In genomic region chr1:68141801-68142440, GRCh38 we compare ENCODE assay signal across 16 cellular contexts.
DNase-seq lines count a peak whose midpoint lies in the region; ATAC-seq and TF ChIP-seq lines count a peak whose summit lies in the region.
"Had no signal": no experiment of that assay in that cellular context is flagged by ENCODE, and none has a peak within 500 bp of the region (broad histone marks: within the 10 kb centered on the region; RNA-seq: fewer than 3 reads in every experiment).

No MANE protein-coding gene starts in this region.

- H3K4me2 ChIP-seq in GM23338: no peak overlapping the region; the same call in 1 of the 2 replicates

- CTCF ChIA-PET in Calu3 (lab: Charles Lee): no interaction called here

- H3K27ac ChIP-seq in GM23338 (ENCODE audit: low read depth) (peak overlapping the region; percentile 15; the same call in 1 of the 2 replicates), coronary artery (peak overlapping the region; percentile 37 to 49), psoas muscle (peak overlapping the region; percentile 77)

- H2AFZ ChIP-seq in GM23338: no peak overlapping the region; the same call in 1 of the 2 replicates

- H3K27me3 ChIP-seq in GM23338 (ENCODE audit: insufficient read depth): no peaks in the 10 kb centered on the region; the same call in 1 of the 2 replicates
- no peaks in the 10 kb centered on the region for H3K27me3 ChIP-seq in psoas muscle (ENCODE audit: insufficient read depth in 3 of 3, low read length in 2 of 3)
- H3K27me3 ChIP-seq: thyroid gland had no signal

- peak; percentile 15 for DNase-seq in GM23338 (ENCODE audit: low spot score)
- DNase-seq in coronary artery (ENCODE audit: low spot score): no peak
- DNase-seq in kidney tubule cell (ENCODE audit: low spot score): peak; percentile 30
- no peak for DNase-seq in psoas muscle
- no peak for DNase-seq in Calu3
- no peak for DNase-seq in NCI-H1092 treated with DMSO at 0.1 percent for 48 hours (lab: John Stamatoyannopoulos, UW)
- DNase-seq: activated CD4-positive, alpha-beta memory T cell treated with anti-CD3 and anti-CD28 coated beads for 36 hours; activated gamma-delta T cell; foreskin melanocyte; MV-4-11; PC-3; thyroid gland had no signal

- TF ChIP-seq CTCF in GM23338 (conservative IDR thresholded peaks at IDR 0.05; ENCODE audit: low read depth in 2 of 2): no peak
- TF ChIP-seq CTCF in coronary artery (IDR thresholded peaks at IDR 0.05): no peak
- TF ChIP-seq CTCF in psoas muscle (IDR thresholded peaks at IDR 0.05): no peak
- TF ChIP-seq CTCF in Calu3 (IDR thresholded peaks at IDR 0.05; ENCODE audit: unreplicated experiment): no peak

- H3K27ac Mint-ChIP-seq in GM23338: peak overlapping the region; percentile 43
- H3K27ac Mint-ChIP-seq in Calu3 (ENCODE audit: unreplicated experiment): no peak overlapping the region
- H3K27ac Mint-ChIP-seq: activated CD4-positive, alpha-beta memory T cell treated with anti-CD3 and anti-CD28 coated beads for 36 hours; dendritic cell treated with granulocyte-macrophage colony-stimulating factor and Interleukin-4, amounts not matched to agents 40 ng/mL and 50 ng/mL, for 4 days; T-helper 1 cell treated with Interleukin-12 subunit alpha and Interleukin-12 subunit beta and Interleukin-4 antibody, amounts not matched to agents 30 μg/mL and 1 μg/mL, for 36 hours had no signal

- H3K9me3 Mint-ChIP-seq in GM23338 (no peaks in the 10 kb centered on the region), Calu3 (ENCODE audit: low read depth, unreplicated experiment) (no peaks in the 10 kb centered on the region)
- H3K9me3 Mint-ChIP-seq: activated CD4-positive, alpha-beta memory T cell treated with anti-CD3 and anti-CD28 coated beads for 36 hours; dendritic cell treated with granulocyte-macrophage colony-stimulating factor and Interleukin-4, amounts not matched to agents 40 ng/mL and 50 ng/mL, for 4 days; T-helper 1 cell treated with Interleukin-12 subunit alpha and Interleukin-12 subunit beta and Interleukin-4 antibody, amounts not matched to agents 30 μg/mL and 1 μg/mL, for 36 hours had no signal

- WGBS in psoas muscle, 3 donors: 30 to 41% (median 31%) methylated on average over 10 of the region's 10 CpGs

- no TSS peak for BruUV-seq in Calu3 (replicated peaks; lab: Mats Ljungman, UMichigan)

- H3K4me1 Mint-ChIP-seq in GM23338 (peaks cover 30% of the 10 kb centered on the region), Calu3 (ENCODE audit: low read depth, unreplicated experiment) (peaks cover 19% of the 10 kb centered on the region)

- no peak overlapping the region for H3K4me3 Mint-ChIP-seq in GM23338
- no peak overlapping the region for H3K4me3 Mint-ChIP-seq in Calu3 (ENCODE audit: low read depth, unreplicated experiment)
- H3K4me3 Mint-ChIP-seq: activated CD4-positive, alpha-beta memory T cell treated with anti-CD3 and anti-CD28 coated beads for 36 hours; dendritic cell treated with granulocyte-macrophage colony-stimulating factor and Interleukin-4, amounts not matched to agents 40 ng/mL and 50 ng/mL, for 4 days; T-helper 1 cell treated with Interleukin-12 subunit alpha and Interleukin-12 subunit beta and Interleukin-4 antibody, amounts not matched to agents 30 μg/mL and 1 μg/mL, for 36 hours had no signal

- H3K9me2 ChIP-seq in GM23338 (ENCODE audit: insufficient read depth): no peaks in the 10 kb centered on the region

- no peaks in the 10 kb centered on the region for H3F3A ChIP-seq in GM23338 (replicated peaks; ENCODE audit: low read depth)

- H3K27me3 Mint-ChIP-seq in GM23338 (ENCODE audit: insufficient read depth, low read depth, poor library complexity): no peaks in the 10 kb centered on the region
- H3K27me3 Mint-ChIP-seq in Calu3 (ENCODE audit: unreplicated experiment): no peaks in the 10 kb centered on the region
- H3K27me3 Mint-ChIP-seq: activated CD4-positive, alpha-beta memory T cell treated with anti-CD3 and anti-CD28 coated beads for 36 hours; dendritic cell treated with granulocyte-macrophage colony-stimulating factor and Interleukin-4, amounts not matched to agents 40 ng/mL and 50 ng/mL, for 4 days had no signal

- no peaks in the 10 kb centered on the region for H3K79me2 ChIP-seq in GM23338 (replicated peaks; ENCODE audit: insufficient read depth)

- no peak overlapping the region for H3K4me3 ChIP-seq in GM23338
- H3K4me3 ChIP-seq in coronary artery: no peak overlapping the region
- H3K4me3 ChIP-seq in psoas muscle: no peak overlapping the region
- H3K4me3 ChIP-seq: thyroid gland had no signal

- intact Hi-C loops in psoas muscle (cut with DNase I) (no loop called here), Calu3 (cut with micrococcal nuclease; ENCODE audit: unreplicated experiment) (no loop called here)

- H3K36me3 ChIP-seq in GM23338 (ENCODE audit: insufficient read depth): no peaks in the 10 kb centered on the region
- H3K36me3 ChIP-seq in psoas muscle (ENCODE audit: insufficient read depth in 1 of 2, low read depth in 1 of 2): peaks cover 0 to 33% of the 10 kb centered on the region in 2 donors
- H3K36me3 ChIP-seq: thyroid gland had no signal

- H3K36me3 Mint-ChIP-seq in GM23338 (ENCODE audit: low read depth): no peaks in the 10 kb centered on the region
- peaks cover 6% of the 10 kb centered on the region for H3K36me3 Mint-ChIP-seq in Calu3 (ENCODE audit: insufficient read depth, unreplicated experiment)
- H3K36me3 Mint-ChIP-seq: activated CD4-positive, alpha-beta memory T cell treated with anti-CD3 and anti-CD28 coated beads for 36 hours had no signal

- ATAC-seq in GM23338 (peak; percentile 48), psoas muscle (peak; percentile 56 to 83 (median 74)), GM21367 (IDR thresholded peaks at IDR 0.05; ENCODE audit: unreplicated experiment) (no peak), GM19397 (IDR thresholded peaks at IDR 0.05; ENCODE audit: unreplicated experiment) (no peak)
- ATAC-seq: PC-3 had no signal

- H3K4me1 ChIP-seq in GM23338 (ENCODE audit: insufficient read depth) (peaks cover 14% of the 10 kb centered on the region), psoas muscle (peaks cover 12% of the 10 kb centered on the region)

- no peaks in the 10 kb centered on the region for H3K9me3 ChIP-seq in psoas muscle
- H3K9me3 ChIP-seq: thyroid gland had no signal

- no peaks in the 10 kb centered on the region for H4K20me1 ChIP-seq in GM23338 (replicated peaks; ENCODE audit: insufficient read depth)

TF ChIP-seq in GM23338, 12 proteins besides CTCF, POLR2A, EP300 and RAD21 (continues in another document):
- TF ChIP-seq ZNF331 (CRISPR knock-in tag; IDR thresholded peaks at IDR 0.05; ENCODE audit: low read depth): no peak
- no peak for TF ChIP-seq NANOG (IDR thresholded peaks at IDR 0.05; ENCODE audit: borderline replicate concordance)
- no peak for TF ChIP-seq REST (IDR thresholded peaks at IDR 0.05; ENCODE audit: unreplicated experiment)
- TF ChIP-seq STAT1 (IDR thresholded peaks at IDR 0.05; ENCODE audit: unreplicated experiment): no peak
- no peak for TF ChIP-seq CREB1 (CRISPR knock-in tag; IDR thresholded peaks at IDR 0.05; ENCODE audit: low read depth)

Comparison
In these comparisons a context has a peak if more than half of its experiments do, and no peak if none do; other contexts are left out.
1. ATAC-seq: peak in GM23338 (single experiment) and psoas muscle (4 of 4); none in GM21367 (single experiment) and GM19397 (single experiment).
2. DNase-seq: peak in GM23338 (single experiment) and kidney tubule cell (single experiment); none in coronary artery (single experiment), psoas muscle (0 of 2), Calu3 (single experiment) and NCI-H1092 treated with DMSO at 0.1 percent for 48 hours (single experiment).
3. H3K27ac ChIP-seq: peak in every context shown above with its lines; median percentile 77 in psoas muscle; 43 in coronary artery; 15 in GM23338.